1 cellular context compared by ENCODE assay signal in the genomic region with DNA sequence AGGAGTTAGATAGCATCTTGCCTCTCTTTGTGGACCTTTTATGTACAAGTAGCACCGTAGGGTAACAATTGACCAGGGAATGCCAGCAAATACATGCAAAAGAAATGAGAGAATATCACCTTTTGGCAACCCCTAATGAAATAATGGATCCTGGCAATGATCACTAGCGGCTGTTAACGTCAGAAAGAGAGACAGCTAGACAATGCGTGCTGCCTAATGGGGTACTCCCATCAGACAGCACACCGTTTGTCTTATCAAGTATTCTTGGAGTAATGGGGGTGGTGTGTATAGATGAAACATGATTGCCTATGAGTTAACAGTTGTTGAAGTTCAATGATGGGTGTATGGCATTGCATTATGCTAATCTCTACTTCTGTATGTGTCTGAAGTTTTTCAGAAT.
TF ChIP-seq lines count a peak whose summit lies in the region.

No MANE protein-coding gene starts in this region.

TF ChIP-seq in SK-N-SH treated with all-trans-retinoic acid at 6 μM for 48 hours, 23 proteins besides CTCF, POLR2A, EP300 and RAD21 (continued from another document):
- TF ChIP-seq, protein P1, sequence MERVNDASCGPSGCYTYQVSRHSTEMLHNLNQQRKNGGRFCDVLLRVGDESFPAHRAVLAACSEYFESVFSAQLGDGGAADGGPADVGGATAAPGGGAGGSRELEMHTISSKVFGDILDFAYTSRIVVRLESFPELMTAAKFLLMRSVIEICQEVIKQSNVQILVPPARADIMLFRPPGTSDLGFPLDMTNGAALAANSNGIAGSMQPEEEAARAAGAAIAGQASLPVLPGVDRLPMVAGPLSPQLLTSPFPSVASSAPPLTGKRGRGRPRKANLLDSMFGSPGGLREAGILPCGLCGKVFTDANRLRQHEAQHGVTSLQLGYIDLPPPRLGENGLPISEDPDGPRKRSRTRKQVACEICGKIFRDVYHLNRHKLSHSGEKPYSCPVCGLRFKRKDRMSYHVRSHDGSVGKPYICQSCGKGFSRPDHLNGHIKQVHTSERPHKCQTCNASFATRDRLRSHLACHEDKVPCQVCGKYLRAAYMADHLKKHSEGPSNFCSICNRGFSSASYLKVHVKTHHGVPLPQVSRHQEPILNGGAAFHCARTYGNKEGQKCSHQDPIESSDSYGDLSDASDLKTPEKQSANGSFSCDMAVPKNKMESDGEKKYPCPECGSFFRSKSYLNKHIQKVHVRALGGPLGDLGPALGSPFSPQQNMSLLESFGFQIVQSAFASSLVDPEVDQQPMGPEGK (CRISPR knock-in tag; IDR thresholded peaks at IDR 0.05; ENCODE audit: borderline replicate concordance): no peak
- no peak for TF ChIP-seq PPARA (CRISPR knock-in tag; IDR thresholded peaks at IDR 0.05; ENCODE audit: borderline replicate concordance)
- TF ChIP-seq ZFP3 (CRISPR knock-in tag; IDR thresholded peaks at IDR 0.05): no peak
- TF ChIP-seq ZNF565 (CRISPR knock-in tag; conservative IDR thresholded peaks at IDR 0.05; ENCODE audit: low read depth): no peak
- no peak for TF ChIP-seq BACH2 (CRISPR knock-in tag; IDR thresholded peaks at IDR 0.05; ENCODE audit: borderline replicate concordance)
TF ChIP-seq in SK-N-SH treated with all-trans-retinoic acid at 6 μM for 48 hours: peak in this region for 0.
